Comparison of ENCODE assay signal across 2 cellular contexts in the genomic region with DNA sequence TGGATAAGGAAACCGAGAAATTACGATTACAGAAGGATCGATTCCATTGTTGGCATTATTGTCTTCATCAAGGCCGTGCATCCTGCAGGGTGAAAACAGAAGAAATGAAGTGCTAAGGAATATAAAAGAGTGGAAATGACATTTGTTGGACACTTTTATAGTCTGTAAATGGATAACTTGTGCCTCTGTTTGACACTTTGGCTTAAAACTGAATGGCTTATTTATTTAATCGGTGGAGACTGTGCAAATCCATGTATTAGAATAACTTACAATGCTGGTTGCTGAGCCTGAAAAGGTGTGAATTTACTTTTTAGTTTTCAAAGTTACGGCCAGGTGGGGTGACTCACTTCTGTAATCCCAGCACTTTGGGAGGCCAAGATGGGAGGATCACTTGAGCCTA.
A peak's percentile ranks its signal among the peaks of the same experiment; 100 is the strongest.
TF ChIP-seq lines count a peak whose summit lies in the region.

No MANE protein-coding gene starts in this region.

TF ChIP-seq in liver, 16 proteins besides CTCF, POLR2A, EP300 and RAD21:
- TF ChIP-seq TAF1 (conservative IDR thresholded peaks at IDR 0.05) (no peak), SP1 (IDR thresholded peaks at IDR 0.05) (no peak), FOXA2 (IDR thresholded peaks at IDR 0.05) (peak; percentile 24), NR2F2 (IDR thresholded peaks at IDR 0.05) (no peak), EGR1 (IDR thresholded peaks at IDR 0.05; ENCODE audit: low read depth in 2 of 2) (no peak), HNF4A (conservative IDR thresholded peaks at IDR 0.05) (no peak)
- TF ChIP-seq, protein P1, sequence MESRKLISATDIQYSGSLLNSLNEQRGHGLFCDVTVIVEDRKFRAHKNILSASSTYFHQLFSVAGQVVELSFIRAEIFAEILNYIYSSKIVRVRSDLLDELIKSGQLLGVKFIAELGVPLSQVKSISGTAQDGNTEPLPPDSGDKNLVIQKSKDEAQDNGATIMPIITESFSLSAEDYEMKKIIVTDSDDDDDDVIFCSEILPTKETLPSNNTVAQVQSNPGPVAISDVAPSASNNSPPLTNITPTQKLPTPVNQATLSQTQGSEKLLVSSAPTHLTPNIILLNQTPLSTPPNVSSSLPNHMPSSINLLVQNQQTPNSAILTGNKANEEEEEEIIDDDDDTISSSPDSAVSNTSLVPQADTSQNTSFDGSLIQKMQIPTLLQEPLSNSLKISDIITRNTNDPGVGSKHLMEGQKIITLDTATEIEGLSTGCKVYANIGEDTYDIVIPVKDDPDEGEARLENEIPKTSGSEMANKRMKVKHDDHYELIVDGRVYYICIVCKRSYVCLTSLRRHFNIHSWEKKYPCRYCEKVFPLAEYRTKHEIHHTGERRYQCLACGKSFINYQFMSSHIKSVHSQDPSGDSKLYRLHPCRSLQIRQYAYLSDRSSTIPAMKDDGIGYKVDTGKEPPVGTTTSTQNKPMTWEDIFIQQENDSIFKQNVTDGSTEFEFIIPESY (IDR thresholded peaks at IDR 0.05): no peak
- TF ChIP-seq, protein P2, sequence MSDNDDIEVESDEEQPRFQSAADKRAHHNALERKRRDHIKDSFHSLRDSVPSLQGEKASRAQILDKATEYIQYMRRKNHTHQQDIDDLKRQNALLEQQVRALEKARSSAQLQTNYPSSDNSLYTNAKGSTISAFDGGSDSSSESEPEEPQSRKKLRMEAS (IDR thresholded peaks at IDR 0.05): no peak

TF ChIP-seq in HepG2, 621 proteins besides CTCF, POLR2A, EP300 and RAD21:
- no peak for TF ChIP-seq ZNF292 (CRISPR knock-in tag; IDR thresholded peaks at IDR 0.05; ENCODE audit: borderline replicate concordance, low read depth)
- TF ChIP-seq MEF2D (CRISPR knock-in tag; IDR thresholded peaks at IDR 0.05): no peak
- no peak for TF ChIP-seq SIX4 (CRISPR knock-in tag; IDR thresholded peaks at IDR 0.05)
- TF ChIP-seq PHF5A (CRISPR knock-in tag; IDR thresholded peaks at IDR 0.05; ENCODE audit: low read depth, unreplicated experiment): no peak
- TF ChIP-seq, protein P3, sequence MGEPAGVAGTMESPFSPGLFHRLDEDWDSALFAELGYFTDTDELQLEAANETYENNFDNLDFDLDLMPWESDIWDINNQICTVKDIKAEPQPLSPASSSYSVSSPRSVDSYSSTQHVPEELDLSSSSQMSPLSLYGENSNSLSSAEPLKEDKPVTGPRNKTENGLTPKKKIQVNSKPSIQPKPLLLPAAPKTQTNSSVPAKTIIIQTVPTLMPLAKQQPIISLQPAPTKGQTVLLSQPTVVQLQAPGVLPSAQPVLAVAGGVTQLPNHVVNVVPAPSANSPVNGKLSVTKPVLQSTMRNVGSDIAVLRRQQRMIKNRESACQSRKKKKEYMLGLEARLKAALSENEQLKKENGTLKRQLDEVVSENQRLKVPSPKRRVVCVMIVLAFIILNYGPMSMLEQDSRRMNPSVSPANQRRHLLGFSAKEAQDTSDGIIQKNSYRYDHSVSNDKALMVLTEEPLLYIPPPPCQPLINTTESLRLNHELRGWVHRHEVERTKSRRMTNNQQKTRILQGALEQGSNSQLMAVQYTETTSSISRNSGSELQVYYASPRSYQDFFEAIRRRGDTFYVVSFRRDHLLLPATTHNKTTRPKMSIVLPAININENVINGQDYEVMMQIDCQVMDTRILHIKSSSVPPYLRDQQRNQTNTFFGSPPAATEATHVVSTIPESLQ (CRISPR knock-in tag; conservative IDR thresholded peaks at IDR 0.05): no peak
- TF ChIP-seq, protein P4, sequence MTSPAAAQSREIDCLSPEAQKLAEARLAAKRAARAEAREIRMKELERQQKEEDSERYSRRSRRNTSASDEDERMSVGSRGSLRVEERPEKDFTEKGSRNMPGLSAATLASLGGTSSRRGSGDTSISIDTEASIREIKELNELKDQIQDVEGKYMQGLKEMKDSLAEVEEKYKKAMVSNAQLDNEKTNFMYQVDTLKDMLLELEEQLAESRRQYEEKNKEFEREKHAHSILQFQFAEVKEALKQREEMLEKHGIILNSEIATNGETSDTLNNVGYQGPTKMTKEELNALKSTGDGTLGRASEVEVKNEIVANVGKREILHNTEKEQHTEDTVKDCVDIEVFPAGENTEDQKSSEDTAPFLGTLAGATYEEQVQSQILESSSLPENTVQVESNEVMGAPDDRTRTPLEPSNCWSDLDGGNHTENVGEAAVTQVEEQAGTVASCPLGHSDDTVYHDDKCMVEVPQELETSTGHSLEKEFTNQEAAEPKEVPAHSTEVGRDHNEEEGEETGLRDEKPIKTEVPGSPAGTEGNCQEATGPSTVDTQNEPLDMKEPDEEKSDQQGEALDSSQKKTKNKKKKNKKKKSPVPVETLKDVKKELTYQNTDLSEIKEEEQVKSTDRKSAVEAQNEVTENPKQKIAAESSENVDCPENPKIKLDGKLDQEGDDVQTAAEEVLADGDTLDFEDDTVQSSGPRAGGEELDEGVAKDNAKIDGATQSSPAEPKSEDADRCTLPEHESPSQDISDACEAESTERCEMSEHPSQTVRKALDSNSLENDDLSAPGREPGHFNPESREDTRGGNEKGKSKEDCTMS (CRISPR knock-in tag; conservative IDR thresholded peaks at IDR 0.05): no peak
- TF ChIP-seq, protein P5, sequence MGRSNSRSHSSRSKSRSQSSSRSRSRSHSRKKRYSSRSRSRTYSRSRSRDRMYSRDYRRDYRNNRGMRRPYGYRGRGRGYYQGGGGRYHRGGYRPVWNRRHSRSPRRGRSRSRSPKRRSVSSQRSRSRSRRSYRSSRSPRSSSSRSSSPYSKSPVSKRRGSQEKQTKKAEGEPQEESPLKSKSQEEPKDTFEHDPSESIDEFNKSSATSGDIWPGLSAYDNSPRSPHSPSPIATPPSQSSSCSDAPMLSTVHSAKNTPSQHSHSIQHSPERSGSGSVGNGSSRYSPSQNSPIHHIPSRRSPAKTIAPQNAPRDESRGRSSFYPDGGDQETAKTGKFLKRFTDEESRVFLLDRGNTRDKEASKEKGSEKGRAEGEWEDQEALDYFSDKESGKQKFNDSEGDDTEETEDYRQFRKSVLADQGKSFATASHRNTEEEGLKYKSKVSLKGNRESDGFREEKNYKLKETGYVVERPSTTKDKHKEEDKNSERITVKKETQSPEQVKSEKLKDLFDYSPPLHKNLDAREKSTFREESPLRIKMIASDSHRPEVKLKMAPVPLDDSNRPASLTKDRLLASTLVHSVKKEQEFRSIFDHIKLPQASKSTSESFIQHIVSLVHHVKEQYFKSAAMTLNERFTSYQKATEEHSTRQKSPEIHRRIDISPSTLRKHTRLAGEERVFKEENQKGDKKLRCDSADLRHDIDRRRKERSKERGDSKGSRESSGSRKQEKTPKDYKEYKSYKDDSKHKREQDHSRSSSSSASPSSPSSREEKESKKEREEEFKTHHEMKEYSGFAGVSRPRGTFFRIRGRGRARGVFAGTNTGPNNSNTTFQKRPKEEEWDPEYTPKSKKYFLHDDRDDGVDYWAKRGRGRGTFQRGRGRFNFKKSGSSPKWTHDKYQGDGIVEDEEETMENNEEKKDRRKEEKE (IDR thresholded peaks at IDR 0.05): no peak
- TF ChIP-seq SMC3 (IDR thresholded peaks at IDR 0.05; ENCODE audit: low read length): no peak
- no peak for TF ChIP-seq KDM6A (CRISPR knock-in tag; IDR thresholded peaks at IDR 0.05; ENCODE audit: low read depth)
- no peak for TF ChIP-seq MAFG (CRISPR knock-in tag; IDR thresholded peaks at IDR 0.05)
- TF ChIP-seq BORCS8-MEF2B (CRISPR knock-in tag; IDR thresholded peaks at IDR 0.05): no peak
- TF ChIP-seq ZNF713 (CRISPR knock-in tag; IDR thresholded peaks at IDR 0.05): no peak
TF ChIP-seq in HepG2: peak in this region for 0.
